In genomic region chr3:159172473-159172872, GRCh38 we compare ENCODE assay signal across 32 cellular contexts.
"Had no signal": no experiment of that assay in that cellular context is flagged by ENCODE, and none has a peak within 500 bp of the region (broad histone marks: within the 10 kb centered on the region; RNA-seq: fewer than 3 reads in every experiment).

No MANE protein-coding gene starts in this region.

- H3K4me3 ChIP-seq: ascending aorta, body of pancreas, breast epithelium, cardiac muscle cell had no signal

- FAIRE-seq: astrocyte, bronchial epithelial cell, colon had no signal

- H3K4me1 ChIP-seq: ascending aorta, body of pancreas, breast epithelium had no signal

- ATAC-seq: activated naive CD4-positive, alpha-beta T cell treated with anti-CD3 and anti-CD28 coated beads, Interleukin-2, amount 50 U/mL, for 72 hours; activated naive CD8-positive, alpha-beta T cell treated with anti-CD3 and anti-CD28 coated beads, Interleukin-2, amount 50 U/mL, for 24 hours; activated T-cell treated with anti-CD3 and anti-CD28 coated beads, Interleukin-2, amount 50 U/mL, for 4 hours; activated T-cell treated with anti-CD3 and anti-CD28 coated beads, Interleukin-2, amount 50 U/mL, for 72 hours; activated T-helper 17 cell treated with anti-CD3 and anti-CD28 coated beads, Interleukin-2, amount 50 U/mL, for 72 hours; body of pancreas had no signal

- H3K27ac ChIP-seq: ascending aorta, body of pancreas, brain microvascular endothelial cell, breast epithelium, cardiac muscle cell had no signal

- DNase-seq: activated effector memory CD4-positive, alpha-beta T cell treated with anti-CD3 and anti-CD28 coated beads, Interleukin-2, amount 50 U/mL, for 16 hours; activated effector memory CD4-positive, alpha-beta T cell treated with Interleukin-2 at 50 U/mL for 16 hours; activated gamma-delta T cell; activated gamma-delta T cell treated with Interleukin-2 at 50 U/mL for 16 hours; activated naive CD4-positive, alpha-beta T cell; activated naive CD4-positive, alpha-beta T cell treated with anti-CD3 and anti-CD28 coated beads for 36 hours; activated naive CD4-positive, alpha-beta T cell treated with anti-CD3 and anti-CD28 coated beads, Interleukin-2, amount 10 ng/mL, durations not matched to agents 7 days and 5 days; activated naive CD4-positive, alpha-beta T cell treated with anti-CD3 and anti-CD28 coated beads, Interleukin-2, amount 50 U/mL, for 16 hours; activated naive CD4-positive, alpha-beta T cell treated with Interleukin-2 at 50 U/mL for 16 hours; activated naive CD8-positive, alpha-beta T cell treated with anti-CD3 and anti-CD28 coated beads for 36 hours; activated naive CD8-positive, alpha-beta T cell treated with anti-CD3 and anti-CD28 coated beads, Interleukin-2, amount 10 ng/mL, durations not matched to agents 7 days and 5 days; activated naive CD8-positive, alpha-beta T cell treated with anti-CD3 and anti-CD28 coated beads, Interleukin-2, amount 50 U/mL, for 24 hours; activated T-cell treated with anti-CD3 and anti-CD28 coated beads, Interleukin-2, amount 50 U/mL, for 24 hours; activated T-cell treated with anti-CD3 and anti-CD28 coated beads, Interleukin-2, amount 50 U/mL, for 4 hours; activated T-cell treated with anti-CD3 and anti-CD28 coated beads, Interleukin-2, amount 50 U/mL, for 48 hours; activated T-cell treated with anti-CD3 and anti-CD28 coated beads, Interleukin-2, amount 50 U/mL, for 72 hours; amniotic stem cell; amygdala; anterior cingulate cortex; aorta; body of pancreas; brain microvascular endothelial cell; central memory CD4-positive, alpha-beta T cell; cerebellar nuclear complex had no signal

- H3K27me3 ChIP-seq: ascending aorta, body of pancreas, brain microvascular endothelial cell, breast epithelium, cardiac muscle cell had no signal

- H3K9me3 ChIP-seq: ascending aorta, body of pancreas, breast epithelium had no signal

- H3K36me3 ChIP-seq: ascending aorta, brain microvascular endothelial cell, breast epithelium, cardiac muscle cell had no signal
